Comparison of ENCODE assay signal across 12 cellular contexts in the genomic region with DNA sequence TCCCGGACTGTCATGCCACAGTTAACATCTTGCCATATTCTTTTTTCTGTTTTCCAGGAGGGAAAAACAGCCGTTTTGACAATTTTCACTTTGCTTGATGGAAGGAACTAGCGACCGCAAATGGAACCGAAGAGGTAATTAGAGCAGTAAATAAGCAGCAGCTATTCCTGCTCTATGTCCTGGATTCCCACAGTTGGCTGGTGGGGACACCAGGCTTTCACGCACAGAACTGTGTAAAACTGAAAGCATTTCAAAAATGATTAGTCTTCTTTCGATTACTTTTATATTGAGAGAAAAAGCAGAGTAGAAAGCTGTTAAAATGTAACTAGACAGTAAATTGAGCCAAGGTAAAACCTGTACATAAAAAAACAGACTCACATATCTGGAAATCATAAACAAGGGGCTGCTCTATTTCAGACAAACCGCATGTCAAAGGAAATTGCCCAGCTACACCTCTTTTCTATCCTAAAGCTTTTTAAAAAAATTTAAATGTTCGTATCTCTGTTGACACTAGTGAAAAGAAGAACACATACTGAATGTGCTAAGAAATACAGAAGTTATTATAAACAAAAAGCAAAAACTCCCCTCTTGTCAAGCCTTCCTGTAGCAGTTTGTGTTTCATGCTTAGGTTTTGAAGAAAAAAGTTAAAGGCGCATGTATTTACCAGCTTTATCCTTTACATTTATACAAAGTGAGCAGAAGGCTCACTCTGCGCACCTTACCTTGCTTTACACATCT.
A peak's percentile ranks its signal among the peaks of the same experiment; 100 is the strongest.
DNase-seq lines count a peak whose midpoint lies in the region; ATAC-seq and TF ChIP-seq lines count a peak whose summit lies in the region.
"Had no signal": no experiment of that assay in that cellular context is flagged by ENCODE, and none has a peak within 500 bp of the region (broad histone marks: within the 10 kb centered on the region; RNA-seq: fewer than 3 reads in every experiment).

No MANE protein-coding gene starts in this region.

- H3K4me3 ChIP-seq in right lobe of liver (peak overlapping the region in 1 of 3 donors; percentile 23), foreskin fibroblast (ENCODE audit: low read depth in 1 of 2, low read length in 2 of 2) (no peak overlapping the region)

- no peaks in the 10 kb centered on the region for H3K27me3 Mint-ChIP-seq in activated T-cell treated with anti-CD3 and anti-CD28 coated beads, Interleukin-2, amount 50 U/mL, for 4 hours (ENCODE audit: low read depth)

- TF ChIP-seq POLR2A in right lobe of liver (IDR thresholded peaks at IDR 0.05): no peak

- peaks cover 0 to 9% (median 0%) of the 10 kb centered on the region in 4 donors for H3K36me3 ChIP-seq in right lobe of liver

- peaks cover 29% of the 10 kb centered on the region for H3K36me3 Mint-ChIP-seq in activated T-cell treated with anti-CD3 and anti-CD28 coated beads, Interleukin-2, amount 50 U/mL, for 4 hours (ENCODE audit: insufficient read depth)
- peaks cover 13 to 62% of the 10 kb centered on the region in 2 donors for H3K36me3 Mint-ChIP-seq in activated naive CD4-positive, alpha-beta T cell treated with anti-CD3 and anti-CD28 coated beads, Interleukin-2, amount 50 U/mL, for 72 hours

- no peaks in the 10 kb centered on the region for H3K9me3 ChIP-seq in right lobe of liver

- ATAC-seq in activated T-cell treated with anti-CD3 and anti-CD28 coated beads, Interleukin-2, amount 50 U/mL, for 4 hours: no peak
- no peak for ATAC-seq in activated naive CD4-positive, alpha-beta T cell treated with anti-CD3 and anti-CD28 coated beads, Interleukin-2, amount 50 U/mL, for 72 hours
- ATAC-seq in right lobe of liver: peak; percentile 12 to 61 (median 50)

- peak overlapping the region; percentile 25 to 59 (median 58) for H3K27ac ChIP-seq in right lobe of liver

- H3K9me3 Mint-ChIP-seq in activated T-cell treated with anti-CD3 and anti-CD28 coated beads, Interleukin-2, amount 50 U/mL, for 4 hours: no peaks in the 10 kb centered on the region
- H3K9me3 Mint-ChIP-seq in activated naive CD4-positive, alpha-beta T cell treated with anti-CD3 and anti-CD28 coated beads, Interleukin-2, amount 50 U/mL, for 72 hours: no peaks in the 10 kb centered on the region
- H3K9me3 Mint-ChIP-seq: stimulated activated effector memory CD8-positive, alpha-beta T cell treated with anti-CD3 and anti-CD28 coated beads, Interleukin-12 subunit alpha, Interleukin-12 subunit beta, amount 100 ng/mL, for 72 hours had no signal

- H3K4me1 ChIP-seq in right lobe of liver: peaks cover 0 to 29% (median 14%) of the 10 kb centered on the region in 4 donors

- H3K27me3 ChIP-seq in right lobe of liver: no peaks in the 10 kb centered on the region

- peak overlapping the region; percentile 75 for H3K4me3 Mint-ChIP-seq in activated T-cell treated with anti-CD3 and anti-CD28 coated beads, Interleukin-2, amount 50 U/mL, for 4 hours

- DNase-seq in activated T-cell treated with anti-CD3 and anti-CD28 coated beads, Interleukin-2, amount 50 U/mL, for 4 hours: no peak
- DNase-seq in activated T-cell treated with anti-CD3 and anti-CD28 coated beads for 4 hours (no peak), right lobe of liver (no peak), superior temporal gyrus (ENCODE audit: extremely low spot score) (peak; percentile 26), SIG-M5 (lab: John Stamatoyannopoulos, UW) (no peak), NOMO-1 treated with dmso at 0.1 percent for 144 hours (lab: John Stamatoyannopoulos, UW; ENCODE audit: unreplicated experiment) (no peak), foreskin fibroblast (no peak)
- DNase-seq in activated naive CD4-positive, alpha-beta T cell treated with anti-CD3 and anti-CD28 coated beads, Interleukin-2, amount 50 U/mL, for 72 hours (ENCODE audit: low spot score in 2 of 2): no peak
- DNase-seq: HCEC 1CT, MM.1S, NCI-H510A treated with DMSO at 0.1 percent for 48 hours had no signal

- H3K27ac Mint-ChIP-seq in activated naive CD4-positive, alpha-beta T cell treated with anti-CD3 and anti-CD28 coated beads, Interleukin-2, amount 50 U/mL, for 72 hours: peak overlapping the region; percentile 92 to 98
- H3K27ac Mint-ChIP-seq: stimulated activated effector memory CD8-positive, alpha-beta T cell treated with anti-CD3 and anti-CD28 coated beads, Interleukin-12 subunit alpha, Interleukin-12 subunit beta, amount 100 ng/mL, for 72 hours had no signal

- intact Hi-C loops in right lobe of liver (cut with DNase I): no loop called here

- H3K4me1 Mint-ChIP-seq in activated T-cell treated with anti-CD3 and anti-CD28 coated beads, Interleukin-2, amount 50 U/mL, for 4 hours (ENCODE audit: low read depth): peaks cover 88% of the 10 kb centered on the region

- 30% methylated on average over 11 of the region's 11 CpGs for WGBS in right lobe of liver (ENCODE audit: insufficient coverage, low coverage, low lambda C conversion rate, missing lambda C conversion rate)

- TF ChIP-seq CTCF in right lobe of liver (IDR thresholded peaks at IDR 0.05): no peak
- TF ChIP-seq CTCF in foreskin fibroblast (IDR thresholded peaks at IDR 0.05; ENCODE audit: low read depth, low read length): no peak

Comparison
In these comparisons a context has a peak if more than half of its experiments do, and no peak if none do; other contexts are left out.
1. ATAC-seq: peak in right lobe of liver (4 of 4); none in activated T-cell treated with anti-CD3 and anti-CD28 coated beads, Interleukin-2, amount 50 U/mL, for 4 hours (0 of 2) and activated naive CD4-positive, alpha-beta T cell treated with anti-CD3 and anti-CD28 coated beads, Interleukin-2, amount 50 U/mL, for 72 hours (0 of 2).